ENCODE assay signal across 8 cellular contexts in the genomic region with DNA sequence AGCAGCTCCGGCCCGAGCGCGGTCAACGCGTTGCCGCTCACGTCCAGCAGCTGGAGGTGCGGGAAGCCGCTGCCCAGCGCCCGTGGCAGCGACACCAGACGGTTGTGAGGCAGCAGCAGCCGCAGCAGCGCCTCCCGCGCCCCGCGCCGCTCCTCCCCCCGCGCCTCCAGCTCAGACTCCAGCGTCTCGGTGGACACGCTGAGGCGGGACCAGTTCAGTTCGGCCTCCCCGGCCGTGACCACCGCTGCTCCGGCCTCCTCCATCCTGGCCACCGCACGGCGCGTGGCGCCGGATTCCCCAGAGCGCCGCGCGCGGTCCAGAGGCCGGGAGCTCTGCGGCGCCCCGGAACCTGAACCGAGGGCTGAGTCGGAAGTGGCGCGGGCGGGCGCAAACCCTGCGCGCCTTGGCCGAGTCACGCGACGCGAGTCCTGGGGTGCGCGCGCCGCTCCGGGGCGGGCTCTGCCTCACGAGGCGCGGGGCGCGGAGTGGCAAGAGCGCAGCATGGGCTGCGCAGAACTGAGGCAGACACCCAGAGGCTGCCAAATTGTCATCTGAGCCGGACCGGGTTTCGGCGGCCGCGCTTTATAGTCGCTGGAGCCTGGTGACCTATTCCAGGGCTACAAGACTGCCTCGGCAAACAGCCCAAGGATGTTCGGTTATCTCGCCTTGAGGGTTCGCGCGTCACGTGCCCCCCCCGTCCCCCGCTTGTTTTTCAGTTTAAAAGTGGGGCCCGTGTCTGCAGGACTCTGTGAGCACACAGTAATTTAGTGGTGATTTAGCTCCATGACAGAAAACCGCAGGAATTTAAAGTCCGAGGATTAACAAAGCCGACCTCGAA. TPM values are rescaled to one million over a fixed set of nuclear protein-coding genes. Genes with fewer than 3 reads are reported as not detected.
A peak's percentile ranks its signal among the peaks of the same experiment; 100 is the strongest.
DNase-seq lines count a peak whose midpoint lies in the region; ATAC-seq and TF ChIP-seq lines count a peak whose summit lies in the region.

A gene (minus strand): TSS at position 374 of the 838 bp plus-strand sequence. CDS start 111 bp downstream, at position 263.

- peaks cover 42% of the 10 kb centered on the region for H3K4me1 Mint-ChIP-seq in activated B cell treated with CpG ODN at 0.5 μM for 24 hours

- POLR2A ChIA-PET in activated B cell treated with CpG ODN at 0.5 μM for 24 hours (lab: Charles Lee) = interaction anchor here (0.7 to 3.7 kb wide), 16 partner anchors 10 to 1108 kb away, joined by 3 to 45 read pairs (median 4); a partner anchor contains a TSS

- H3K27me3 Mint-ChIP-seq in activated B cell treated with CpG ODN at 0.5 μM for 24 hours = no peaks in the 10 kb centered on the region

- DNase-seq in AG20443 (ENCODE audit: low spot score) (peak; percentile 99), NCI-H226 (peak; percentile 76), activated B cell treated with CpG ODN at 0.5 μM for 24 hours (peak; percentile 90), caudate nucleus (lab: John Stamatoyannopoulos, UW) (peak in 60 of 61 donors; percentile 36 to 95 (median 86)), iris pigment epithelial cell (ENCODE audit: low read depth) (peak; percentile 93)
- DNase-seq in stimulated activated CD4-positive, alpha-beta T cell treated with anti-CD3 and anti-CD28 coated beads, Interleukin-12 subunit alpha, Interleukin-12 subunit beta, amount 100 ng/mL, for 4 hours = peak; percentile 91

- H3K4me3 Mint-ChIP-seq in activated B cell treated with CpG ODN at 0.5 μM for 24 hours = peak within 1 kb of the TSS; percentile 97

- H3K36me3 Mint-ChIP-seq in activated B cell treated with CpG ODN at 0.5 μM for 24 hours (ENCODE audit: low read depth) = peaks cover 27% of the 10 kb centered on the region

- H3K9me3 Mint-ChIP-seq in activated B cell treated with CpG ODN at 0.5 μM for 24 hours = no peaks in the 10 kb centered on the region

- no peak for TF ChIP-seq CTCF in activated B cell treated with CpG ODN at 0.5 μM for 24 hours (IDR thresholded peaks at IDR 0.05)

- intact Hi-C loops in activated B cell treated with CpG ODN at 0.5 μM for 24 hours (cut with micrococcal nuclease) = loop anchor here (1.0 to 10.0 kb wide), 12 partner anchors 68 to 1108 kb away; a partner anchor contains a TSS

- ATAC-seq in GM19025 (IDR thresholded peaks at IDR 0.05; ENCODE audit: low read depth, unreplicated experiment) (peak; percentile 86), HG03280 (IDR thresholded peaks at IDR 0.05; ENCODE audit: unreplicated experiment) (peak; percentile 90), activated B cell treated with CpG ODN at 0.5 μM for 24 hours (ENCODE audit: low read depth) (peak; percentile 92)

- H3K27ac ChIP-seq in caudate nucleus (ENCODE audit: low read depth, low read length) = peak within 1 kb of the TSS; percentile 98

- H3K27ac Mint-ChIP-seq in activated B cell treated with CpG ODN at 0.5 μM for 24 hours = peak within 1 kb of the TSS; percentile 93

- CTCF ChIA-PET in activated B cell treated with CpG ODN at 0.5 μM for 24 hours (lab: Charles Lee) = interaction anchor here (1.2 to 2.2 kb wide), 4 partner anchors 9 to 254 kb away, joined by 3 to 15 read pairs (median 4); no protein-coding TSS in a partner anchor

RNA-seq across cellular contexts. Expression of the gene that starts here (rescaled TPM):
- 16.8 and 18.3 TPM in 2 replicates for total RNA-seq in activated B cell treated with CpG ODN at 0.5 μM for 24 hours

Comparison
In these comparisons a context has a peak if more than half of its experiments do, and no peak if none do; other contexts are left out.
1. Peak in every context shown above with its lines: DNase-seq, ATAC-seq and H3K27ac ChIP-seq.